ENCODE assay signal across 36 cellular contexts in the genomic region with DNA sequence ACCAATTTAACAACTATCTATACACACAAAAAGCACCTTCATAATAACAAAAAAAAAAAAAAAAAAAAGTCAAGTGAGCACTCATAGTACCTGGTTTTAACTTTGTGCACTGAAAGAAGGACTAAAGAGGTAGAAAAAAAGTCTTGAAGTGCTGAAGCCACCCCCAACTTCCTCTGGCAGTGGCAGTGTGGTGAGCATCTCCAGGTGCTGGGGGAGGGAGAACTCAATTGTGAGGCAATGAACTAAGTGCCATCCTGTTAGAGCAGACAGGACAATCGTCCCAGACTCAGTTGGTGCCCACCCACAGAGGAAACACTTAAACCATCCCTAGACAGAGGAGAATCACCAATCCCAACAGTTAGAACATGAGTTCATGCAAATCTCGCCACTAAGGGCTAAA. TPM values are rescaled to one million over a fixed set of nuclear protein-coding genes. Genes with fewer than 3 reads are reported as not detected.
"Had no signal": no experiment of that assay in that cellular context is flagged by ENCODE, and none has a peak within 500 bp of the region (broad histone marks: within the 10 kb centered on the region; RNA-seq: fewer than 3 reads in every experiment).

No MANE protein-coding gene starts in this region.

- H3K36me3 ChIP-seq: brain microvascular endothelial cell, esophagus muscularis mucosa, gastrocnemius medialis, heart left ventricle, WERI-Rb-1 had no signal

- H3K4me1 ChIP-seq: esophagus muscularis mucosa, foreskin keratinocyte, gastrocnemius medialis, heart left ventricle had no signal

- DNase-seq: activated CD4-positive, alpha-beta T cell treated with anti-CD3 and anti-CD28 coated beads for 36 hours; activated CD4-positive, alpha-beta T cell treated with anti-CD3 and anti-CD28 coated beads, Interleukin-2, amount 10 ng/mL, durations not matched to agents 24 days and 14 days; activated CD4-positive, alpha-beta T cell treated with anti-CD3 and anti-CD28 coated beads, Interleukin-2, amount 50 U/mL, for 48 hours; activated CD4-positive, CD25-positive, alpha-beta regulatory T cell; activated CD4-positive, CD25-positive, alpha-beta regulatory T cell treated with anti-CD3 and anti-CD28 coated beads, Interleukin-2, amount 50 U/mL, for 72 hours; activated CD8-positive, alpha-beta memory T cell treated with anti-CD3 and anti-CD28 coated beads, Interleukin-2, amount 50 U/mL, for 48 hours; activated effector memory CD4-positive, alpha-beta T cell treated with Interleukin-2 at 50 U/mL for 16 hours; activated naive CD4-positive, alpha-beta T cell treated with anti-CD3 and anti-CD28 coated beads for 36 hours; activated T-cell treated with anti-CD3 and anti-CD28 coated beads for 4 hours; activated T-cell treated with anti-CD3 and anti-CD28 coated beads, Interleukin-2, amount 50 U/mL, for 24 hours; activated T-cell treated with anti-CD3 and anti-CD28 coated beads, Interleukin-2, amount 50 U/mL, for 72 hours; amniotic stem cell; anterior cingulate cortex; brain microvascular endothelial cell; dorsolateral prefrontal cortex; effector memory CD8-positive, alpha-beta T cell; erythroblast; foreskin keratinocyte; gastrocnemius medialis; glutamatergic neuron; heart left ventricle; T-helper 1 cell; T-helper 17 cell; T1000; WERI-Rb-1 had no signal

- H3K9me3 ChIP-seq: esophagus muscularis mucosa, gastrocnemius medialis, heart left ventricle had no signal

- H3K27ac ChIP-seq: brain microvascular endothelial cell, coronary artery, dorsolateral prefrontal cortex, esophagus muscularis mucosa, foreskin keratinocyte, gastrocnemius medialis, heart left ventricle, WERI-Rb-1 had no signal

- H3K36me3 Mint-ChIP-seq: activated naive CD4-positive, alpha-beta T cell treated with anti-CD3 and anti-CD28 coated beads, Interleukin-2, amount 50 U/mL, for 24 hours had no signal

- ATAC-seq: activated CD4-positive, alpha-beta T cell treated with anti-CD3 and anti-CD28 coated beads for 36 hours; activated T-cell treated with anti-CD3 and anti-CD28 coated beads, Interleukin-2, amount 50 U/mL, for 72 hours; effector memory CD8-positive, alpha-beta T cell; foreskin keratinocyte; gastrocnemius medialis; heart left ventricle; T-helper 17 cell had no signal

- H3K27ac Mint-ChIP-seq: activated CD4-positive, alpha-beta T cell treated with anti-CD3 and anti-CD28 coated beads for 36 hours; activated CD4-positive, alpha-beta T cell treated with anti-CD3 and anti-CD28 coated beads, Interleukin-2, amount 10 ng/mL, durations not matched to agents 24 days and 14 days; activated naive CD4-positive, alpha-beta T cell treated with anti-CD3 and anti-CD28 coated beads for 36 hours; activated naive CD4-positive, alpha-beta T cell treated with anti-CD3 and anti-CD28 coated beads, Interleukin-2, amount 50 U/mL, for 24 hours; activated T-cell treated with anti-CD3 and anti-CD28 coated beads, Interleukin-2, amount 50 U/mL, for 24 hours; activated T-cell treated with anti-CD3 and anti-CD28 coated beads, Interleukin-2, amount 50 U/mL, for 72 hours; dendritic cell treated with granulocyte-macrophage colony-stimulating factor and Interleukin-4, amounts not matched to agents 40 ng/mL and 50 ng/mL, for 4 days; effector memory CD8-positive, alpha-beta T cell; T-helper 17 cell; T-helper 2 cell treated with Interferon-gamma antibody and Interleukin-4, amounts not matched to agents 5 μg/mL and 100 μg/mL, for 36 hours had no signal

- H3K4me1 Mint-ChIP-seq: activated CD4-positive, alpha-beta T cell treated with anti-CD3 and anti-CD28 coated beads, Interleukin-2, amount 10 ng/mL, durations not matched to agents 24 days and 14 days; activated naive CD4-positive, alpha-beta T cell treated with anti-CD3 and anti-CD28 coated beads, Interleukin-2, amount 50 U/mL, for 24 hours; central memory CD8-positive, alpha-beta T cell; T-helper 17 cell had no signal

- H3K27me3 ChIP-seq: brain microvascular endothelial cell, foreskin keratinocyte, gastrocnemius medialis had no signal

- H3K4me3 ChIP-seq: coronary artery, dorsolateral prefrontal cortex, esophagus muscularis mucosa, gastrocnemius medialis, heart left ventricle had no signal

- H3K9me3 Mint-ChIP-seq: activated CD4-positive, alpha-beta T cell treated with anti-CD3 and anti-CD28 coated beads, Interleukin-2, amount 10 ng/mL, durations not matched to agents 24 days and 14 days; activated naive CD4-positive, alpha-beta T cell treated with anti-CD3 and anti-CD28 coated beads for 36 hours; activated naive CD4-positive, alpha-beta T cell treated with anti-CD3 and anti-CD28 coated beads, Interleukin-2, amount 50 U/mL, for 24 hours; activated T-cell treated with anti-CD3 and anti-CD28 coated beads, Interleukin-2, amount 50 U/mL, for 24 hours; activated T-cell treated with anti-CD3 and anti-CD28 coated beads, Interleukin-2, amount 50 U/mL, for 72 hours; central memory CD8-positive, alpha-beta T cell; dendritic cell treated with granulocyte-macrophage colony-stimulating factor and Interleukin-4, amounts not matched to agents 40 ng/mL and 50 ng/mL, for 4 days; effector memory CD8-positive, alpha-beta T cell; T-helper 2 cell treated with Interferon-gamma antibody and Interleukin-4, amounts not matched to agents 5 μg/mL and 100 μg/mL, for 36 hours had no signal

- H3K4me3 Mint-ChIP-seq: activated CD4-positive, alpha-beta T cell treated with anti-CD3 and anti-CD28 coated beads for 36 hours; activated CD4-positive, alpha-beta T cell treated with anti-CD3 and anti-CD28 coated beads, Interleukin-2, amount 10 ng/mL, durations not matched to agents 24 days and 14 days; activated naive CD4-positive, alpha-beta T cell treated with anti-CD3 and anti-CD28 coated beads for 36 hours; activated naive CD4-positive, alpha-beta T cell treated with anti-CD3 and anti-CD28 coated beads, Interleukin-2, amount 50 U/mL, for 24 hours; activated T-cell treated with anti-CD3 and anti-CD28 coated beads, Interleukin-2, amount 50 U/mL, for 24 hours; activated T-cell treated with anti-CD3 and anti-CD28 coated beads, Interleukin-2, amount 50 U/mL, for 72 hours; central memory CD8-positive, alpha-beta T cell; dendritic cell treated with granulocyte-macrophage colony-stimulating factor and Interleukin-4, amounts not matched to agents 40 ng/mL and 50 ng/mL, for 4 days; effector memory CD8-positive, alpha-beta T cell; T-helper 17 cell; T-helper 2 cell treated with Interferon-gamma antibody and Interleukin-4, amounts not matched to agents 5 μg/mL and 100 μg/mL, for 36 hours had no signal

RNA-seq across cellular contexts. Expression of a gene that starts 22.7 kb away (rescaled TPM):
- total RNA-seq: activated CD4-positive, alpha-beta T cell treated with anti-CD3 and anti-CD28 coated beads for 36 hours; activated CD4-positive, alpha-beta T cell treated with anti-CD3 and anti-CD28 coated beads, Interleukin-2, amount 10 ng/mL, durations not matched to agents 24 days and 14 days; activated naive CD4-positive, alpha-beta T cell treated with anti-CD3 and anti-CD28 coated beads for 36 hours; activated T-cell treated with anti-CD3 and anti-CD28 coated beads, Interleukin-2, amount 50 U/mL, for 72 hours; astrocyte; bronchial epithelial cell; cardiac septum; cerebellum; dorsolateral prefrontal cortex; esophagus muscularis mucosa; foreskin keratinocyte; gastrocnemius medialis; heart left ventricle; T-helper 17 cell had no signal
- polyA plus RNA-seq: adipose tissue, foreskin keratinocyte, heart left ventricle had no signal

RNA-seq across cellular contexts. Expression of a gene that starts 39.9 kb away (rescaled TPM):
- total RNA-seq: activated CD4-positive, alpha-beta T cell treated with anti-CD3 and anti-CD28 coated beads, Interleukin-2, amount 10 ng/mL, durations not matched to agents 24 days and 14 days; activated naive CD4-positive, alpha-beta T cell treated with anti-CD3 and anti-CD28 coated beads for 36 hours; activated T-cell treated with anti-CD3 and anti-CD28 coated beads, Interleukin-2, amount 50 U/mL, for 72 hours; bronchial epithelial cell; cardiac septum; foreskin keratinocyte; gastrocnemius medialis; T-helper 17 cell had no signal
- polyA plus RNA-seq: adipose tissue, foreskin keratinocyte, heart left ventricle had no signal

RNA-seq across cellular contexts. Expression of a gene that starts 59.2 kb away (rescaled TPM):
- total RNA-seq: activated CD4-positive, alpha-beta T cell treated with anti-CD3 and anti-CD28 coated beads for 36 hours; activated CD4-positive, alpha-beta T cell treated with anti-CD3 and anti-CD28 coated beads, Interleukin-2, amount 10 ng/mL, durations not matched to agents 24 days and 14 days; activated naive CD4-positive, alpha-beta T cell treated with anti-CD3 and anti-CD28 coated beads for 36 hours; activated T-cell treated with anti-CD3 and anti-CD28 coated beads, Interleukin-2, amount 50 U/mL, for 72 hours; astrocyte; bronchial epithelial cell; cardiac septum; cerebellum; dorsolateral prefrontal cortex; esophagus muscularis mucosa; foreskin keratinocyte; gastrocnemius medialis; heart left ventricle; T-helper 17 cell had no signal
- polyA plus RNA-seq: adipose tissue, foreskin keratinocyte, heart left ventricle had no signal
